ENCODE assay signal across 22 cellular contexts in genomic region chr3:112623717-112624116, GRCh38. TPM values are rescaled to one million over a fixed set of nuclear protein-coding genes. Genes with fewer than 3 reads are reported as not detected.
"Had no signal": no experiment of that assay in that cellular context is flagged by ENCODE, and none has a peak within 500 bp of the region (broad histone marks: within the 10 kb centered on the region; RNA-seq: fewer than 3 reads in every experiment).

No MANE protein-coding gene starts in this region.

- H3K9me3 Mint-ChIP-seq: activated CD4-positive, alpha-beta T cell treated with anti-CD3 and anti-CD28 coated beads, Interleukin-2, amount 10 ng/mL, durations not matched to agents 24 days and 14 days; activated CD8-positive, alpha-beta T cell treated with anti-CD3 and anti-CD28 coated beads for 36 hours; activated naive CD8-positive, alpha-beta T cell treated with anti-CD3 and anti-CD28 coated beads, Interleukin-2, amount 50 U/mL, for 24 hours; activated T-helper 1 cell treated with anti-CD3 and anti-CD28 coated beads, Interleukin-12 subunit alpha, Interleukin-12 subunit beta, Interleukin-2, Interleukin-4 antibody, amounts not matched to agents 30 ng/mL and 10 ng/mL and 1 ng/mL, durations not matched to agents 14 hours and 24 hours and 36 hours; T-cell; T-helper 2 cell treated with Interferon-gamma antibody and Interleukin-4, amounts not matched to agents 5 μg/mL and 100 μg/mL, for 36 hours had no signal

- H3K27ac ChIP-seq: esophagus squamous epithelium, spleen, upper lobe of right lung, VCaP had no signal

- H3K9me3 ChIP-seq: esophagus squamous epithelium, upper lobe of right lung had no signal

- H3K27me3 ChIP-seq: esophagus squamous epithelium, spleen, upper lobe of right lung had no signal

- H3K36me3 ChIP-seq: esophagus squamous epithelium, spleen, upper lobe of right lung had no signal

- H3K4me3 Mint-ChIP-seq: activated CD4-positive, alpha-beta T cell treated with anti-CD3 and anti-CD28 coated beads, Interleukin-2, amount 10 ng/mL, durations not matched to agents 24 days and 14 days; activated CD8-positive, alpha-beta memory T cell treated with anti-CD3 and anti-CD28 coated beads, Interleukin-2, amount 10 ng/mL, durations not matched to agents 7 days and 5 days; activated CD8-positive, alpha-beta T cell treated with anti-CD3 and anti-CD28 coated beads for 36 hours; activated naive CD8-positive, alpha-beta T cell treated with anti-CD3 and anti-CD28 coated beads, Interleukin-2, amount 50 U/mL, for 24 hours; activated T-helper 1 cell treated with anti-CD3 and anti-CD28 coated beads, Interleukin-12 subunit alpha, Interleukin-12 subunit beta, Interleukin-2, Interleukin-4 antibody, amounts not matched to agents 30 ng/mL and 10 ng/mL and 1 ng/mL, durations not matched to agents 14 hours and 24 hours and 36 hours; naive thymus-derived CD4-positive, alpha-beta T cell; neural crest cell; T-cell; T-helper 2 cell treated with Interferon-gamma antibody and Interleukin-4, amounts not matched to agents 5 μg/mL and 100 μg/mL, for 36 hours had no signal

- H3K4me3 ChIP-seq: esophagus squamous epithelium, spleen, upper lobe of right lung had no signal

- H3K27ac Mint-ChIP-seq: activated CD4-positive, alpha-beta T cell treated with anti-CD3 and anti-CD28 coated beads, Interleukin-2, amount 10 ng/mL, durations not matched to agents 24 days and 14 days; activated CD8-positive, alpha-beta memory T cell treated with anti-CD3 and anti-CD28 coated beads, Interleukin-2, amount 10 ng/mL, durations not matched to agents 7 days and 5 days; activated CD8-positive, alpha-beta T cell treated with anti-CD3 and anti-CD28 coated beads for 36 hours; activated naive CD8-positive, alpha-beta T cell treated with anti-CD3 and anti-CD28 coated beads, Interleukin-2, amount 50 U/mL, for 24 hours; activated T-helper 1 cell treated with anti-CD3 and anti-CD28 coated beads, Interleukin-12 subunit alpha, Interleukin-12 subunit beta, Interleukin-2, Interleukin-4 antibody, amounts not matched to agents 30 ng/mL and 10 ng/mL and 1 ng/mL, durations not matched to agents 14 hours and 24 hours and 36 hours; naive thymus-derived CD4-positive, alpha-beta T cell; T-cell; T-helper 2 cell treated with Interferon-gamma antibody and Interleukin-4, amounts not matched to agents 5 μg/mL and 100 μg/mL, for 36 hours had no signal

- ATAC-seq: activated CD4-positive, CD25-positive, alpha-beta regulatory T cell treated with anti-CD3 and anti-CD28 coated beads, Interleukin-2, amount 50 U/mL, for 24 hours; activated CD8-positive, alpha-beta memory T cell treated with anti-CD3 and anti-CD28 coated beads, Interleukin-2, amount 10 ng/mL, durations not matched to agents 7 days and 5 days; activated CD8-positive, alpha-beta T cell treated with anti-CD3 and anti-CD28 coated beads for 36 hours; activated naive CD8-positive, alpha-beta T cell treated with anti-CD3 and anti-CD28 coated beads, Interleukin-2, amount 50 U/mL, for 24 hours; left colon; naive thymus-derived CD4-positive, alpha-beta T cell; T-cell; upper lobe of right lung had no signal

- H3K4me1 ChIP-seq: spleen had no signal

- H3K4me1 Mint-ChIP-seq: activated CD4-positive, alpha-beta T cell treated with anti-CD3 and anti-CD28 coated beads, Interleukin-2, amount 10 ng/mL, durations not matched to agents 24 days and 14 days; activated CD8-positive, alpha-beta memory T cell treated with anti-CD3 and anti-CD28 coated beads, Interleukin-2, amount 10 ng/mL, durations not matched to agents 7 days and 5 days; activated naive CD8-positive, alpha-beta T cell treated with anti-CD3 and anti-CD28 coated beads, Interleukin-2, amount 50 U/mL, for 24 hours; T-cell had no signal

- H3K36me3 Mint-ChIP-seq: activated CD8-positive, alpha-beta memory T cell treated with anti-CD3 and anti-CD28 coated beads, Interleukin-2, amount 10 ng/mL, durations not matched to agents 7 days and 5 days; naive thymus-derived CD4-positive, alpha-beta T cell; T-cell had no signal

- DNase-seq: activated CD4-positive, alpha-beta T cell treated with anti-CD3 and anti-CD28 coated beads, Interleukin-2, amount 10 ng/mL, durations not matched to agents 24 days and 14 days; activated CD8-positive, alpha-beta memory T cell treated with anti-CD3 and anti-CD28 coated beads, Interleukin-2, amount 10 ng/mL, durations not matched to agents 7 days and 5 days; activated CD8-positive, alpha-beta T cell treated with anti-CD3 and anti-CD28 coated beads for 36 hours; activated gamma-delta T cell; activated naive CD4-positive, alpha-beta T cell treated with anti-CD3 and anti-CD28 coated beads, Interleukin-2, amount 50 U/mL, for 16 hours; activated naive CD8-positive, alpha-beta T cell treated with anti-CD3 and anti-CD28 coated beads, Interleukin-2, amount 50 U/mL, for 24 hours; activated T-cell treated with anti-CD3 and anti-CD28 coated beads for 4 hours; effector memory CD4-positive, alpha-beta T cell; esophagus squamous epithelium; left colon; naive thymus-derived CD4-positive, alpha-beta T cell; occipital lobe; spleen; stimulated activated CD4-positive, alpha-beta T cell treated with anti-CD3 and anti-CD28 coated beads, Interleukin-4, amount 100 ng/mL, for 1 hour; stimulated activated naive CD4-positive, alpha-beta T cell treated with Interleukin-2 at 50 U/mL for 16 hours; T-cell; upper lobe of right lung had no signal

RNA-seq across cellular contexts. Expression of gene CCDC80, which starts 17.2 kb away (rescaled TPM):
- total RNA-seq: activated CD4-positive, alpha-beta T cell treated with anti-CD3 and anti-CD28 coated beads, Interleukin-2, amount 10 ng/mL, durations not matched to agents 24 days and 14 days; activated CD8-positive, alpha-beta T cell treated with anti-CD3 and anti-CD28 coated beads for 36 hours had no signal
